In the genomic region with DNA sequence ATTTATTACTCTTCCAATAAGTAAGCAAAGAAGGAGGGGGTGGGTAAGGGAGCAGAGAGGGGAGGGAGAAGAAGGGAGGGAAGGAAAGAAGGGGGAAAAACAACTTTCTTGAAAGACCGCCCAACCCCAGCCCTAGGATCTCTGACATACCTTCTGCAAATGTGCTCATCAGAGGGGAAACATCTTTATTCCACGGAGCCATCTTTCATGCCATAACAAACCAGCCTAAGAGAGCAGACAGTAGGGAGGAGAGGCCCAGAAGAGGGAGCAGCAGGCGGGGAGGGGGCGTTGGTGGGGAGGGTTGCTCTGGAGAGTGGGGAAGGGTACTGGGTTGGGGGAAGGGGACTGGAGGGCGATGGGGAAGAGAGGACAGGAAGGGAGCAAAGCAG, we compare ENCODE assay signal across 1 cellular context.
TF ChIP-seq lines count a peak whose summit lies in the region.

No MANE protein-coding gene starts in this region.

TF ChIP-seq in HepG2, 621 proteins besides CTCF, POLR2A, EP300 and RAD21:
- TF ChIP-seq, protein P1, sequence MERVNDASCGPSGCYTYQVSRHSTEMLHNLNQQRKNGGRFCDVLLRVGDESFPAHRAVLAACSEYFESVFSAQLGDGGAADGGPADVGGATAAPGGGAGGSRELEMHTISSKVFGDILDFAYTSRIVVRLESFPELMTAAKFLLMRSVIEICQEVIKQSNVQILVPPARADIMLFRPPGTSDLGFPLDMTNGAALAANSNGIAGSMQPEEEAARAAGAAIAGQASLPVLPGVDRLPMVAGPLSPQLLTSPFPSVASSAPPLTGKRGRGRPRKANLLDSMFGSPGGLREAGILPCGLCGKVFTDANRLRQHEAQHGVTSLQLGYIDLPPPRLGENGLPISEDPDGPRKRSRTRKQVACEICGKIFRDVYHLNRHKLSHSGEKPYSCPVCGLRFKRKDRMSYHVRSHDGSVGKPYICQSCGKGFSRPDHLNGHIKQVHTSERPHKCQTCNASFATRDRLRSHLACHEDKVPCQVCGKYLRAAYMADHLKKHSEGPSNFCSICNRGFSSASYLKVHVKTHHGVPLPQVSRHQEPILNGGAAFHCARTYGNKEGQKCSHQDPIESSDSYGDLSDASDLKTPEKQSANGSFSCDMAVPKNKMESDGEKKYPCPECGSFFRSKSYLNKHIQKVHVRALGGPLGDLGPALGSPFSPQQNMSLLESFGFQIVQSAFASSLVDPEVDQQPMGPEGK (CRISPR knock-in tag; IDR thresholded peaks at IDR 0.05): no peak
- peak; percentile 10 for TF ChIP-seq HNRNPK (IDR thresholded peaks at IDR 0.05; ENCODE audit: low read depth, low read length, poor library complexity, severe bottlenecking)
